In the genomic region with DNA sequence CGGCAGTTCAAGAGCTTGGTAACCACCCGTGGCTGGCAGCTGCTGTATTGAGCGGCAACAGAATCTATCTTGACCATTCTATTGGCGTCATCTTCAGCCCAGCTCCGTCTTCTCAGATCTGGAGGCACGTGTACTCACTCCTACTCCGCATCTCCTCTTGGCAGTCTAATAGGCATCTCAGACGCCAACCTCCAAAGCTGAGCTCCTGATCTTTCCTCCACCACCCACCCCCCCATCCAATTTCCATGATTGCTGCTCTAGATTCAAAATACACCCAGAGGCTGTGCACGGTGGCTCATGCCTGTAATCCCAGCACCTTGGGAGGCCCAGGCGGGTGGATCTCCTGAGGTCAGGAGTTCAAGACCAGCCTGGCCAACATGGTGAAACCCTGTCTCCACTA, we compare ENCODE assay signal across 23 cellular contexts.
"Had no signal": no experiment of that assay in that cellular context is flagged by ENCODE, and none has a peak within 500 bp of the region (broad histone marks: within the 10 kb centered on the region; RNA-seq: fewer than 3 reads in every experiment).

No MANE protein-coding gene starts in this region.

- H3K27me3 Mint-ChIP-seq: stimulated activated naive CD8-positive, alpha-beta T cell treated with anti-CD3 and anti-CD28 coated beads, Interleukin-15, amount 100 ng/mL, for 72 hours; type B pancreatic cell had no signal

- H3K4me3 ChIP-seq: left ventricle myocardium inferior, lung, mucosa of descending colon, pancreas, prostate gland, right lobe of liver, smooth muscle cell, tibial nerve, uterus had no signal

- H3K27ac Mint-ChIP-seq: mesothelial cell of epicardium; naive thymus-derived CD4-positive, alpha-beta T cell; natural killer cell treated with Interleukin-12 subunit alpha and Interleukin-12 subunit beta and Interleukin-15 and Interleukin-18, amount 100 ng/mL, for 72 hours; stimulated activated memory B cell treated with anti-CD40 and anti-IgM and Interleukin-4, amounts not matched to agents 10 μg/mL and 1 μg/mL and 100 μg/mL, for 72 hours; stimulated activated naive CD8-positive, alpha-beta T cell treated with anti-CD3 and anti-CD28 coated beads, Interleukin-15, amount 100 ng/mL, for 72 hours; type B pancreatic cell had no signal

- H3K27ac ChIP-seq: left ventricle myocardium inferior, pancreas, prostate gland, right lobe of liver, tibial nerve, uterus had no signal

- H3K9me3 Mint-ChIP-seq: mesothelial cell of epicardium; naive thymus-derived CD4-positive, alpha-beta T cell; natural killer cell treated with Interleukin-12 subunit alpha and Interleukin-12 subunit beta and Interleukin-15 and Interleukin-18, amount 100 ng/mL, for 72 hours; stimulated activated memory B cell treated with anti-CD40 and anti-IgM and Interleukin-4, amounts not matched to agents 10 μg/mL and 1 μg/mL and 100 μg/mL, for 72 hours; stimulated activated naive CD8-positive, alpha-beta T cell treated with anti-CD3 and anti-CD28 coated beads, Interleukin-15, amount 100 ng/mL, for 72 hours; type B pancreatic cell had no signal

- H3K4me2 ChIP-seq: smooth muscle cell had no signal

- FAIRE-seq: pancreas had no signal

- H3K36me3 Mint-ChIP-seq: mesothelial cell of epicardium; naive thymus-derived CD4-positive, alpha-beta T cell; natural killer cell treated with Interleukin-12 subunit alpha and Interleukin-12 subunit beta and Interleukin-15 and Interleukin-18, amount 100 ng/mL, for 72 hours; stimulated activated memory B cell treated with anti-CD40 and anti-IgM and Interleukin-4, amounts not matched to agents 10 μg/mL and 1 μg/mL and 100 μg/mL, for 72 hours; type B pancreatic cell had no signal

- H3K4me3 Mint-ChIP-seq: mesothelial cell of epicardium; naive thymus-derived CD4-positive, alpha-beta T cell; natural killer cell treated with Interleukin-12 subunit alpha and Interleukin-12 subunit beta and Interleukin-15 and Interleukin-18, amount 100 ng/mL, for 72 hours; stimulated activated memory B cell treated with anti-CD40 and anti-IgM and Interleukin-4, amounts not matched to agents 10 μg/mL and 1 μg/mL and 100 μg/mL, for 72 hours; stimulated activated naive CD8-positive, alpha-beta T cell treated with anti-CD3 and anti-CD28 coated beads, Interleukin-15, amount 100 ng/mL, for 72 hours; type B pancreatic cell had no signal

- H3K4me1 Mint-ChIP-seq: naive thymus-derived CD4-positive, alpha-beta T cell; stimulated activated memory B cell treated with anti-CD40 and anti-IgM and Interleukin-4, amounts not matched to agents 10 μg/mL and 1 μg/mL and 100 μg/mL, for 72 hours; stimulated activated naive CD8-positive, alpha-beta T cell treated with anti-CD3 and anti-CD28 coated beads, Interleukin-15, amount 100 ng/mL, for 72 hours had no signal

- H3K9me3 ChIP-seq: left ventricle myocardium inferior, mucosa of descending colon, pancreas, prostate gland, right lobe of liver, tibial nerve, uterus had no signal

- H3K36me3 ChIP-seq: left ventricle myocardium inferior, pancreas, prostate gland, right lobe of liver, tibial nerve, uterus had no signal

- H3K4me1 ChIP-seq: left ventricle myocardium inferior, pancreas, prostate gland, right lobe of liver, tibial nerve, uterus had no signal

- DNase-seq: islet precursor cell; left ventricle myocardium inferior; mesendoderm; mucosa of descending colon; naive thymus-derived CD4-positive, alpha-beta T cell; pancreas; right lobe of liver; stimulated activated CD4-positive, alpha-beta T cell treated with anti-CD3 and anti-CD28 coated beads, Interleukin-1b, Interleukin-23, amount 100 ng/mL, for 48 hours; stimulated activated CD4-positive, alpha-beta T cell treated with anti-CD3 and anti-CD28 coated beads, Interleukin-2, amount 100 ng/mL, for 48 hours; stimulated activated CD4-positive, alpha-beta T cell treated with anti-CD3 and anti-CD28 coated beads, Interleukin-4, amount 100 ng/mL, for 4 hours; stimulated activated CD8-positive, alpha-beta memory T cell treated with anti-CD3 and anti-CD28 coated beads, Interleukin-4, amount 100 ng/mL, for 48 hours; stimulated activated naive CD4-positive, alpha-beta T cell treated with Interleukin-2 at 50 U/mL for 16 hours; stimulated activated naive CD8-positive, alpha-beta T cell treated with anti-CD3 and anti-CD28 coated beads, Interleukin-15, amount 100 ng/mL, for 72 hours; substantia nigra; uterus had no signal

- ATAC-seq: mucosa of descending colon; naive thymus-derived CD4-positive, alpha-beta T cell; natural killer cell treated with Interleukin-12 subunit alpha and Interleukin-12 subunit beta and Interleukin-15 and Interleukin-18, amount 100 ng/mL, for 72 hours; pancreas; right lobe of liver; stimulated activated memory B cell treated with anti-CD40 and anti-IgM and Interleukin-4, amounts not matched to agents 10 μg/mL and 1 μg/mL and 100 μg/mL, for 72 hours; stimulated activated naive CD8-positive, alpha-beta T cell treated with anti-CD3 and anti-CD28 coated beads, Interleukin-15, amount 100 ng/mL, for 72 hours had no signal

- H3K27me3 ChIP-seq: right lobe of liver had no signal
